18 cellular contexts compared by ENCODE assay signal in the genomic region with DNA sequence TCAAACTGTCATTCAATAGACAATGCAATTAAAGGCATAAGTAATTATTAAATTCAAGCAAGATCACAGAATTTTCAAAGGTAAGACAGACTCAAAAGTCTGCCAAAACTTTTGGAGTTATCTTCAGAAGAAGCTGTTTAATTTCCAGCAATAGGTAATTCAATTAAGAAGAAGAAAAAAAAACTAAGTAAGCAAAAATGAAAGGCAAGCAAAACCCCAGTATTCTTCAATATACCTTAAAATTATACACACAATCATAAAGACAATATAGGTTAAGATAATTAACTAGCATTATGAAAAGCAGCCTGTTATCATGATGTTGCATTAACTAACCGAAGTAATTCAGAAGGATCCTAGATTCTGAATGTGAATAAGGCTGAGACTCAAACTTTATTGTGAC. TPM values are rescaled to one million over a fixed set of nuclear protein-coding genes. Genes with fewer than 3 reads are reported as not detected.
DNase-seq lines count a peak whose midpoint lies in the region; ATAC-seq and TF ChIP-seq lines count a peak whose summit lies in the region.
"Had no signal": no experiment of that assay in that cellular context is flagged by ENCODE, and none has a peak within 500 bp of the region (broad histone marks: within the 10 kb centered on the region; RNA-seq: fewer than 3 reads in every experiment).

No MANE protein-coding gene starts in this region.

- TF ChIP-seq CTCF in DND-41 (IDR thresholded peaks at IDR 0.05; ENCODE audit: borderline replicate concordance, extremely low read depth, low read length, poor library complexity, severe bottlenecking) (no peak), right atrium auricular region (IDR thresholded peaks at IDR 0.05) (no peak)

- no peak overlapping the region for H3K23ac ChIP-seq in trophoblast cell (ENCODE audit: low read length)

- H3K4me1 Mint-ChIP-seq in activated T-cell treated with anti-CD3 and anti-CD28 coated beads, Interleukin-2, amount 50 U/mL, for 72 hours (ENCODE audit: low read depth), result peaks cover 44% of the 10 kb centered on the region
- H3K4me1 Mint-ChIP-seq in T-helper 17 cell, result peaks cover 37% of the 10 kb centered on the region

- H4K8ac ChIP-seq in trophoblast cell (ENCODE audit: low read depth, low read length), result no peak overlapping the region

- H2BK12ac ChIP-seq in trophoblast cell (ENCODE audit: low read length), result no peak overlapping the region

- H2BK120ac ChIP-seq in trophoblast cell (ENCODE audit: insufficient read depth, low read length, poor library complexity), result no peak overlapping the region

- H2AK5ac ChIP-seq in trophoblast cell (ENCODE audit: low read length), result no peak overlapping the region

- H3K79me1 ChIP-seq in trophoblast cell (ENCODE audit: low read length), result peaks cover 9% of the 10 kb centered on the region

- H3K27ac ChIP-seq in DND-41 (ENCODE audit: low read length), result no peak overlapping the region
- H3K27ac ChIP-seq in trophoblast cell (ENCODE audit: low read depth, low read length), result no peak overlapping the region
- no peak overlapping the region for H3K27ac ChIP-seq in right atrium auricular region
- H3K27ac ChIP-seq: 22Rv1; BLaER1 treated with 17β-estradiol and CSF1 and Interleukin-3, amounts not matched to agents 10 nM and 100 nM had no signal

- H3K9me3 Mint-ChIP-seq in activated T-cell treated with anti-CD3 and anti-CD28 coated beads, Interleukin-2, amount 50 U/mL, for 72 hours, result no peaks in the 10 kb centered on the region
- H3K9me3 Mint-ChIP-seq: CD8-positive, alpha-beta memory T cell; GM23338; HFFc6 had no signal

- H3K27me3 ChIP-seq in DND-41 (ENCODE audit: insufficient read depth, low read length, poor library complexity) (no peaks in the 10 kb centered on the region), trophoblast cell (ENCODE audit: insufficient read depth, low read length) (no peaks in the 10 kb centered on the region), right atrium auricular region (no peaks in the 10 kb centered on the region)
- H3K27me3 ChIP-seq: BLaER1 treated with 17β-estradiol and CSF1 and Interleukin-3, amounts not matched to agents 10 nM and 100 nM had no signal

- no peak overlapping the region for H3K18ac ChIP-seq in trophoblast cell (ENCODE audit: low read length)

- WGBS in trophoblast cell (ENCODE audit: extremely low coverage, insufficient coverage, insufficient read length), result no CpG with 5 or more reads among the region's 1 CpG

- H3K36me3 ChIP-seq in DND-41 (ENCODE audit: insufficient read depth, low read length) (peaks cover 10% of the 10 kb centered on the region), trophoblast cell (ENCODE audit: control insufficient read depth in 1 of 2, insufficient read depth in 2 of 2, low read length in 2 of 2) (peaks cover 3% of the 10 kb centered on the region in 2 experiments), right atrium auricular region (no peaks in the 10 kb centered on the region)

- H3K4me3 ChIP-seq in DND-41 (ENCODE audit: low read depth in 1 of 2, low read length in 2 of 2) (no peak overlapping the region), trophoblast cell (ENCODE audit: low read depth, low read length) (no peak overlapping the region), right atrium auricular region (no peak overlapping the region)
- H3K4me3 ChIP-seq: BLaER1 treated with 17β-estradiol and CSF1 and Interleukin-3, amounts not matched to agents 10 nM and 100 nM; GM23338 had no signal

- DNase-seq in activated T-cell treated with anti-CD3 and anti-CD28 coated beads, Interleukin-2, amount 50 U/mL, for 72 hours, result no peak
- no peak for DNase-seq in activated T-cell treated with anti-CD3 and anti-CD28 coated beads, Interleukin-2, amount 50 U/mL, for 1 hour
- no peak for DNase-seq in DND-41
- DNase-seq in T-helper 17 cell, result no peak
- DNase-seq in trophoblast cell, result no peak
- no peak for DNase-seq in islet precursor cell
- DNase-seq in right atrium auricular region (ENCODE audit: low spot score), result no peak
- no peak for DNase-seq in activated CD4-positive, alpha-beta T cell treated with anti-CD3 and anti-CD28 coated beads, Interleukin-2, amount 50 U/mL, for 4 hours
- DNase-seq: CD8-positive, alpha-beta memory T cell; COR-L47; DMS 273 treated with DMSO at 0.1 percent for 48 hours; DMS53; HCEC 1CT; HFFc6 had no signal

- no peak overlapping the region for H2BK5ac ChIP-seq in trophoblast cell (ENCODE audit: low read depth, low read length, poor library complexity)

- peaks cover 36% of the 10 kb centered on the region; the same call in 1 of the 2 replicates for H4K20me1 ChIP-seq in DND-41 (ENCODE audit: insufficient read depth, low read length)

- no peak overlapping the region for H4K91ac ChIP-seq in trophoblast cell (ENCODE audit: low read depth, low read length)

- H3K9me3 ChIP-seq in DND-41 (ENCODE audit: insufficient read depth, low read length, severe bottlenecking) (no peaks in the 10 kb centered on the region), T-helper 17 cell (ENCODE audit: control insufficient read depth, low read length, poor library complexity, severe bottlenecking) (no peaks in the 10 kb centered on the region), trophoblast cell (ENCODE audit: insufficient read depth, low read depth, low read length) (no peaks in the 10 kb centered on the region), right atrium auricular region (no peaks in the 10 kb centered on the region)
- H3K9me3 ChIP-seq: BLaER1 treated with 17β-estradiol and CSF1 and Interleukin-3, amounts not matched to agents 10 nM and 100 nM had no signal

- peak overlapping the region; percentile 97; the same call in 1 of the 2 replicates for H3K4me2 ChIP-seq in DND-41 (ENCODE audit: insufficient read depth, low read length)
- H3K4me2 ChIP-seq in trophoblast cell (ENCODE audit: low read length), result no peak overlapping the region
- H3K4me2 ChIP-seq: GM23338 had no signal

- peak overlapping the region in 1 of 2 donors; percentile 41 for H3K4me3 Mint-ChIP-seq in activated T-cell treated with anti-CD3 and anti-CD28 coated beads, Interleukin-2, amount 50 U/mL, for 72 hours
- peak overlapping the region; percentile 28 for H3K4me3 Mint-ChIP-seq in T-helper 17 cell
- H3K4me3 Mint-ChIP-seq: B cell, GM23338, HFFc6 had no signal

- peak overlapping the region; percentile 63 for H3K27ac Mint-ChIP-seq in activated T-cell treated with anti-CD3 and anti-CD28 coated beads, Interleukin-2, amount 50 U/mL, for 72 hours
- H3K27ac Mint-ChIP-seq in T-helper 17 cell, result peak overlapping the region; percentile 49
- H3K27ac Mint-ChIP-seq: B cell, GM23338, HFFc6 had no signal

- peak overlapping the region; percentile 89 for H3K4ac ChIP-seq in trophoblast cell (ENCODE audit: low read depth, low read length)

- H3K27me3 Mint-ChIP-seq in activated T-cell treated with anti-CD3 and anti-CD28 coated beads, Interleukin-2, amount 50 U/mL, for 72 hours (ENCODE audit: low read depth), result no peaks in the 10 kb centered on the region
- no peaks in the 10 kb centered on the region for H3K27me3 Mint-ChIP-seq in T-helper 17 cell
- H3K27me3 Mint-ChIP-seq: B cell; CD8-positive, alpha-beta memory T cell had no signal

- no peak overlapping the region for H3K14ac ChIP-seq in trophoblast cell (ENCODE audit: low read length)

- peaks cover 92% of the 10 kb centered on the region for H3K79me2 ChIP-seq in DND-41 (ENCODE audit: insufficient read depth, low read length)
- H3K79me2 ChIP-seq in trophoblast cell (ENCODE audit: control insufficient read depth, insufficient read depth, low read length, poor library complexity), result peaks cover 15% of the 10 kb centered on the region

- no peak overlapping the region for H4K12ac ChIP-seq in trophoblast cell (ENCODE audit: low read depth, low read length)

- H2AFZ ChIP-seq in DND-41 (ENCODE audit: low read depth, low read length) (no peak overlapping the region), trophoblast cell (ENCODE audit: insufficient read depth, low read length, poor library complexity) (no peak overlapping the region)
- H2AFZ ChIP-seq: GM23338 had no signal

- no peak for ATAC-seq in activated T-cell treated with anti-CD3 and anti-CD28 coated beads, Interleukin-2, amount 50 U/mL, for 72 hours (replicated peaks in 1 of 2)
- ATAC-seq in DND-41 (ENCODE audit: insufficient read depth, low read depth) (no peak), T-helper 17 cell (no peak)
- ATAC-seq: GM23338 had no signal

- H3K36me3 Mint-ChIP-seq in activated T-cell treated with anti-CD3 and anti-CD28 coated beads, Interleukin-2, amount 50 U/mL, for 72 hours (ENCODE audit: insufficient read depth in 2 of 2), result peaks cover 4 to 5% of the 10 kb centered on the region in 2 donors
- no peaks in the 10 kb centered on the region for H3K36me3 Mint-ChIP-seq in T-helper 17 cell (ENCODE audit: low read depth)

- H3K4me1 ChIP-seq in DND-41 (ENCODE audit: insufficient read depth, low read length), result peaks cover 34% of the 10 kb centered on the region
- peaks cover 0 to 7% of the 10 kb centered on the region in 2 experiments for H3K4me1 ChIP-seq in trophoblast cell (ENCODE audit: control insufficient read depth in 1 of 2, insufficient read depth in 2 of 2, low read length in 2 of 2)
- H3K4me1 ChIP-seq in right atrium auricular region, result peaks cover 0 to 31% of the 10 kb centered on the region in 2 donors

- H3K9ac ChIP-seq in DND-41 (ENCODE audit: low read depth, low read length) (no peak overlapping the region), trophoblast cell (ENCODE audit: low read length) (no peak overlapping the region)
- H3K9ac ChIP-seq: BLaER1 treated with 17β-estradiol and CSF1 and Interleukin-3, amounts not matched to agents 10 nM and 100 nM had no signal

RNA-seq across cellular contexts. Expression of a gene that starts 3.5 kb away (rescaled TPM):
- total RNA-seq in activated T-cell treated with anti-CD3 and anti-CD28 coated beads, Interleukin-2, amount 50 U/mL, for 72 hours, result 10 to 100 TPM; 24.0 to 24.6 TPM
- total RNA-seq in T-helper 17 cell (10 to 100 TPM; 35.4 to 43.6 TPM), right atrium auricular region (10 to 100 TPM; 10.5 to 13.7 TPM)
- polyA plus RNA-seq in trophoblast cell (2013), result 8.8 and 8.9 TPM in 2 replicates

RNA-seq across cellular contexts. Expression of a gene that starts 31.9 kb away (rescaled TPM):
- 10 to 100 TPM; 66.6 to 78.7 TPM for total RNA-seq in activated T-cell treated with anti-CD3 and anti-CD28 coated beads, Interleukin-2, amount 50 U/mL, for 72 hours
- total RNA-seq in T-helper 17 cell (10 to 100 TPM; 13.7 to 16.3 TPM), right atrium auricular region (10 to 100 TPM; 10.8 to 13.3 TPM)
- 24.0 and 24.7 TPM in 2 replicates for polyA plus RNA-seq in trophoblast cell (2013)

RNA-seq across cellular contexts. Expression of a gene that starts 35.1 kb away (rescaled TPM):
- total RNA-seq in activated T-cell treated with anti-CD3 and anti-CD28 coated beads, Interleukin-2, amount 50 U/mL, for 72 hours, result 10 to 100 TPM; 83.5 to 86.2 TPM
- total RNA-seq in T-helper 17 cell (10 to 100 TPM; 32.4 to 32.9 TPM), right atrium auricular region (100 to 1,000 TPM in 1 of 2 donors, 10 to 100 TPM in 1; 99.8 to 106 TPM)
- polyA plus RNA-seq in trophoblast cell (2013), result 75.3 and 78.6 TPM in 2 replicates
